1 cellular context compared by ENCODE assay signal in the genomic region with DNA sequence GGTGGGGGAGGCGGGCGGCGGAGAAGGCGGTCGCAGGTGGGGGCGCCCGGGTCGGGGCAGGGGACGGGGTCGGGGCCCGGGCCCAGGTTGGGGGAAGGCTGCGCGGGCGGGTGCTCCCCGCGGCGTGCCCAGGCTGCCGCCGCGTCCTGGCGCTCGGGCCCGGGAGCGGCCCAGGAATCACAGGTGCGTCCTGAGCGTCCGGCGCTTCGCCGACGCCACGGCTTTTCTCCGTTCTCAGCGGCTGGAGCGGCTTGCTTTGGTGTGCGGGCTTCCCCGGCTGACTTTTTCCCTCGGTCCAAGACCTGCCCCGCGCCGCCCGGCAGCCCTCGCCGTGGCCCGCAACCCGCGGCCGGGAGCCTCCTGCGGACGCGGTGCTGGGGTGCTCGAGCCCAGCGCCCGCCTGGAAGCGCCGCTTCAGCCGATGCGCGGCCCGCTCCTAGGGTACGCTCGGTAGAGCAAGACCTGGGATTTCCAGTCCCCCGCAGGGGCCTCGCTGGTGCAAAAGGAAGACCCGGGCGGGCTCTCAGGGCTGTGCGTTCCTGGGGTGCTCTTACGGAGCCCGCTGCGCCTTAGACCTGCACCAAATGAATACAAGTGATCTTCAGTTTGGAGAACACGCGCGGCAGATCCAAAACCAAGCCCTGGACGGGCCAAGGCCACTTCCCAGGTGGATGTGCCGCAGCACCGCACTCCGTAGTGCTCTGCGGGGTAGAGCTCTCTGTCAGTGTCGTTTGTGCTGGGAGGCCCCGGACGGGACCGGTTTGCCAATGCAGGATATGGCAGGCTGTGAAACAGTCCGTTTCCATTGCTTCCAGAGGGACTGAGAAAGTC.
TF ChIP-seq lines count a peak whose summit lies in the region.

No MANE protein-coding gene starts in this region.

TF ChIP-seq in HepG2, 621 proteins besides CTCF, POLR2A, EP300 and RAD21 (continued from another document):
- TF ChIP-seq, protein P1, sequence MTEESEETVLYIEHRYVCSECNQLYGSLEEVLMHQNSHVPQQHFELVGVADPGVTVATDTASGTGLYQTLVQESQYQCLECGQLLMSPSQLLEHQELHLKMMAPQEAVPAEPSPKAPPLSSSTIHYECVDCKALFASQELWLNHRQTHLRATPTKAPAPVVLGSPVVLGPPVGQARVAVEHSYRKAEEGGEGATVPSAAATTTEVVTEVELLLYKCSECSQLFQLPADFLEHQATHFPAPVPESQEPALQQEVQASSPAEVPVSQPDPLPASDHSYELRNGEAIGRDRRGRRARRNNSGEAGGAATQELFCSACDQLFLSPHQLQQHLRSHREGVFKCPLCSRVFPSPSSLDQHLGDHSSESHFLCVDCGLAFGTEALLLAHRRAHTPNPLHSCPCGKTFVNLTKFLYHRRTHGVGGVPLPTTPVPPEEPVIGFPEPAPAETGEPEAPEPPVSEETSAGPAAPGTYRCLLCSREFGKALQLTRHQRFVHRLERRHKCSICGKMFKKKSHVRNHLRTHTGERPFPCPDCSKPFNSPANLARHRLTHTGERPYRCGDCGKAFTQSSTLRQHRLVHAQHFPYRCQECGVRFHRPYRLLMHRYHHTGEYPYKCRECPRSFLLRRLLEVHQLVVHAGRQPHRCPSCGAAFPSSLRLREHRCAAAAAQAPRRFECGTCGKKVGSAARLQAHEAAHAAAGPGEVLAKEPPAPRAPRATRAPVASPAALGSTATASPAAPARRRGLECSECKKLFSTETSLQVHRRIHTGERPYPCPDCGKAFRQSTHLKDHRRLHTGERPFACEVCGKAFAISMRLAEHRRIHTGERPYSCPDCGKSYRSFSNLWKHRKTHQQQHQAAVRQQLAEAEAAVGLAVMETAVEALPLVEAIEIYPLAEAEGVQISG (CRISPR knock-in tag; IDR thresholded peaks at IDR 0.05) = peak; percentile 39
- no peak for TF ChIP-seq HDAC6 (IDR thresholded peaks at IDR 0.05; ENCODE audit: low read depth, low read length)
- TF ChIP-seq NR2F1 (CRISPR knock-in tag; IDR thresholded peaks at IDR 0.05) = no peak
- TF ChIP-seq KLF15 (CRISPR knock-in tag; IDR thresholded peaks at IDR 0.05; ENCODE audit: borderline replicate concordance) = 0 out of 2 replicates have a peak, but pooled peaks have one; percentile 21
- no peak for TF ChIP-seq ZNF3 (CRISPR knock-in tag; IDR thresholded peaks at IDR 0.05)
- no peak for TF ChIP-seq MIER3 (CRISPR knock-in tag; IDR thresholded peaks at IDR 0.05; ENCODE audit: borderline replicate concordance)
- TF ChIP-seq HOXA5 (CRISPR knock-in tag; IDR thresholded peaks at IDR 0.05) = peak; percentile 27; the same call in 1 of the 2 replicates
- 0 out of 2 replicates have a peak, but pooled peaks have one; percentile 38 for TF ChIP-seq ZMYM4 (CRISPR knock-in tag; IDR thresholded peaks at IDR 0.05)
- no peak for TF ChIP-seq ZNF460 (CRISPR knock-in tag; IDR thresholded peaks at IDR 0.05; ENCODE audit: borderline replicate concordance)
- TF ChIP-seq KDM5B (CRISPR knock-in tag; IDR thresholded peaks at IDR 0.05; ENCODE audit: borderline replicate concordance) = peak; percentile 56; the same call in 1 of the 2 replicates
- no peak for TF ChIP-seq ATF7 (IDR thresholded peaks at IDR 0.05)
- no peak for TF ChIP-seq ATF7 (CRISPR knock-in tag; IDR thresholded peaks at IDR 0.05)
- TF ChIP-seq ZNF781 (CRISPR knock-in tag; IDR thresholded peaks at IDR 0.05; ENCODE audit: borderline replicate concordance, not compliant biosample characterization) = peak; percentile 46
- no peak for TF ChIP-seq ZNF782 (CRISPR knock-in tag; IDR thresholded peaks at IDR 0.05; ENCODE audit: borderline replicate concordance)
- no peak for TF ChIP-seq ZC3H4 (CRISPR knock-in tag; IDR thresholded peaks at IDR 0.05; ENCODE audit: borderline replicate concordance)
- TF ChIP-seq ZFY (CRISPR knock-in tag; IDR thresholded peaks at IDR 0.05) = peak; percentile 63
